ENCODE assay signal across 4 cellular contexts in genomic region chr12:51337336-51337735, GRCh38. TPM values are rescaled to one million over a fixed set of nuclear protein-coding genes. Genes with fewer than 3 reads are reported as not detected.
"Had no signal": no experiment of that assay in that cellular context is flagged by ENCODE, and none has a peak within 500 bp of the region (broad histone marks: within the 10 kb centered on the region; RNA-seq: fewer than 3 reads in every experiment).

No MANE protein-coding gene starts in this region.

RNA-seq across cellular contexts. Expression of gene CELA1, which starts 9.1 kb away (rescaled TPM):
- total RNA-seq: HepG2, HT-29, HT1080, IMR-90 had no signal
- polyA plus RNA-seq: HepG2, IMR-90 had no signal

RNA-seq across cellular contexts. Expression of gene BIN2, which starts 13.4 kb away (rescaled TPM):
- total RNA-seq: HepG2, IMR-90 had no signal
- polyA plus RNA-seq: HepG2, IMR-90 had no signal
